Comparison of ENCODE assay signal across 9 cellular contexts in the genomic region with DNA sequence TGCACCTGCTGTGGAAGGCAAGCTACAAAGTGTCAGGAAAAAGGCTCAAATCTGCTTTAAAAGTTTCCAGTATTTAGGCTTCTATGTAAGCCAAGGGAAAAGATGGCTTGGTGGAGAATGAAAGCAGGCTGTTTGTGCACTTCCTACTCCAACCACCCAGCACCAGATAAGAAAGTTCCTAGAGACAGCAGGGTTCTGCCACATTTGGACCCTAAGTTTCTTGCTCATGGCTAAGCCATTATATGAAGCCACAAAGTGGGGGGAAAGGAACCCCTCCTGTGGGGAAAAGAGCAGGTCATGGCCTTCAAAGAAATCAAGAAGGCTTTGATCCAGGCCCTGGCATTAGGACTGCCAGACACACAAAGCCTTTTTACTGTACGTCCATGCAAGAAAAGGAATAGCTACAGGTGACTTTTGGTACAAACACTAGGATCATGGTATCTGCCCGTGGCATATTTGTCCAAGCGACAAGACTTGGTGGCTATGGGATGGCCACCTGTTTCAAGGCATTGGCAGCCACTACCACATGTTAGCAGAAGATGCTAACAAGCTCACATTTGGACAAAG. TPM values are rescaled to one million over a fixed set of nuclear protein-coding genes. Genes with fewer than 3 reads are reported as not detected.
"Had no signal": no experiment of that assay in that cellular context is flagged by ENCODE, and none has a peak within 500 bp of the region (broad histone marks: within the 10 kb centered on the region; RNA-seq: fewer than 3 reads in every experiment).

No MANE protein-coding gene starts in this region.

- H3K4me1 Mint-ChIP-seq: GM23338, H9 had no signal

- H3K4me3 ChIP-seq: GM23338 had no signal

- H3K27ac Mint-ChIP-seq: GM23338, H9, IgD-negative memory B cell had no signal

- H3K4me2 ChIP-seq: GM23338 had no signal

- H3K27ac ChIP-seq: HL-60 had no signal

- H3K9me3 Mint-ChIP-seq: IgD-negative memory B cell had no signal

- DNase-seq: H9, HCEC 1CT, KG1 had no signal

- H3K4me3 Mint-ChIP-seq: GM23338, H9, IgD-negative memory B cell had no signal

- H2AFZ ChIP-seq: GM23338 had no signal

RNA-seq across cellular contexts. Expression of a gene that starts 41.1 kb away (rescaled TPM):
- total RNA-seq: H1, H9, HepG2, HT1080 had no signal
- polyA plus RNA-seq: GM23338, H1, HepG2, IgD-negative memory B cell had no signal
